In genomic region chr1:205933672-205934618, GRCh38 we compare ENCODE assay signal across 12 cellular contexts. TPM values are rescaled to one million over a fixed set of nuclear protein-coding genes. Genes with fewer than 3 reads are reported as not detected.
DNase-seq lines count a peak whose midpoint lies in the region; ATAC-seq, FAIRE-seq and TF ChIP-seq lines count a peak whose summit lies in the region.
"Had no signal": no experiment of that assay in that cellular context is flagged by ENCODE, and none has a peak within 500 bp of the region (broad histone marks: within the 10 kb centered on the region; RNA-seq: fewer than 3 reads in every experiment).

No MANE protein-coding gene starts in this region.

- H3K27ac Mint-ChIP-seq in astrocyte (ENCODE audit: unreplicated experiment): peak overlapping the region; percentile 78
- H3K27ac Mint-ChIP-seq in activated CD8-positive, alpha-beta T cell treated with anti-CD3 and anti-CD28 coated beads, Interleukin-2, amount 10 ng/mL, durations not matched to agents 7 days and 5 days: no peak overlapping the region

- H3K27me3 Mint-ChIP-seq in astrocyte (ENCODE audit: low read depth, unreplicated experiment): peaks cover 16% of the 10 kb centered on the region
- peaks cover 13% of the 10 kb centered on the region for H3K27me3 Mint-ChIP-seq in activated CD8-positive, alpha-beta T cell treated with anti-CD3 and anti-CD28 coated beads, Interleukin-2, amount 10 ng/mL, durations not matched to agents 7 days and 5 days (ENCODE audit: low read depth)

- H3K79me2 ChIP-seq in SK-N-SH (ENCODE audit: insufficient read depth) (no peaks in the 10 kb centered on the region), astrocyte (ENCODE audit: insufficient read depth, low read length) (no peaks in the 10 kb centered on the region)

- H3K9me3 ChIP-seq in SK-N-SH (no peaks in the 10 kb centered on the region), astrocyte (ENCODE audit: insufficient read depth, low read depth, low read length) (no peaks in the 10 kb centered on the region), upper lobe of right lung (no peaks in the 10 kb centered on the region)
- H3K9me3 ChIP-seq: sigmoid colon had no signal

- H3K9me2 ChIP-seq in SK-N-SH: no peaks in the 10 kb centered on the region

- no peaks in the 10 kb centered on the region for H3F3A ChIP-seq in SK-N-SH (replicated peaks; ENCODE audit: insufficient read depth)

- H3K27ac ChIP-seq in SK-N-SH (ENCODE audit: low read depth in 2 of 2, low read length in 1 of 2) (peak overlapping the region in 1 of 2 experiments; percentile 12; a peak in 1 of 4 replicates), astrocyte (ENCODE audit: low read depth, low read length) (peak overlapping the region; percentile 36), upper lobe of right lung (peak overlapping the region; percentile 82)

- TF ChIP-seq RAD21 in SK-N-SH (IDR thresholded peaks at IDR 0.05; ENCODE audit: low read length): no peak

- H3K4me3 ChIP-seq in SK-N-SH (ENCODE audit: low read depth in 2 of 2, low read length in 1 of 2) (no peak overlapping the region), astrocyte (ENCODE audit: insufficient read depth, low read depth, low read length) (no peak overlapping the region), upper lobe of right lung (no peak overlapping the region)
- H3K4me3 ChIP-seq: sigmoid colon had no signal

- no peaks in the 10 kb centered on the region for H3K36me3 ChIP-seq in SK-N-SH (replicated peaks in 1 of 2; ENCODE audit: control insufficient read depth in 1 of 2, insufficient read depth in 2 of 2, low read length in 1 of 2)
- no peaks in the 10 kb centered on the region for H3K36me3 ChIP-seq in astrocyte (ENCODE audit: insufficient read depth, low read length)
- H3K36me3 ChIP-seq in upper lobe of right lung: no peaks in the 10 kb centered on the region
- H3K36me3 ChIP-seq: sigmoid colon had no signal

- no peak for TF ChIP-seq POLR2A in GM12892 (IDR thresholded peaks at IDR 0.05; ENCODE audit: low read depth, low read length)

- peaks cover 19% of the 10 kb centered on the region for H3K4me1 Mint-ChIP-seq in astrocyte (ENCODE audit: low read depth, unreplicated experiment)
- H3K4me1 Mint-ChIP-seq in activated CD8-positive, alpha-beta T cell treated with anti-CD3 and anti-CD28 coated beads, Interleukin-2, amount 10 ng/mL, durations not matched to agents 7 days and 5 days (ENCODE audit: low read depth): no peaks in the 10 kb centered on the region

- no peaks in the 10 kb centered on the region for H3K36me3 Mint-ChIP-seq in astrocyte (ENCODE audit: low read depth, unreplicated experiment)
- no peaks in the 10 kb centered on the region for H3K36me3 Mint-ChIP-seq in activated CD8-positive, alpha-beta T cell treated with anti-CD3 and anti-CD28 coated beads, Interleukin-2, amount 10 ng/mL, durations not matched to agents 7 days and 5 days (ENCODE audit: low read depth)

- DNase-seq in SK-N-SH: no peak
- peak; percentile 75 for DNase-seq in astrocyte (ENCODE audit: low read depth)
- peak; percentile 56 for DNase-seq in iPS-NIHi11 (ENCODE audit: low spot score)
- no peak for DNase-seq in upper lobe of right lung
- DNase-seq in GM12892 (ENCODE audit: insufficient read length): no peak
- DNase-seq in activated CD8-positive, alpha-beta T cell treated with anti-CD3 and anti-CD28 coated beads, Interleukin-2, amount 10 ng/mL, durations not matched to agents 7 days and 5 days: no peak
- DNase-seq: NCI-H1436 treated with DMSO at 0.1 percent for 48 hours, sigmoid colon had no signal

- peak overlapping the region; percentile 24 for H3K4me3 Mint-ChIP-seq in astrocyte (ENCODE audit: unreplicated experiment)
- H3K4me3 Mint-ChIP-seq in activated CD8-positive, alpha-beta T cell treated with anti-CD3 and anti-CD28 coated beads, Interleukin-2, amount 10 ng/mL, durations not matched to agents 7 days and 5 days: no peak overlapping the region

- POLR2A ChIA-PET in SK-N-SH (lab: Yijun Ruan, JAX): no interaction called here
- POLR2A ChIA-PET in activated CD8-positive, alpha-beta T cell treated with anti-CD3 and anti-CD28 coated beads, Interleukin-2, amount 10 ng/mL, durations not matched to agents 7 days and 5 days (lab: Charles Lee): no interaction called here

- TF ChIP-seq CTCF in SK-N-SH (IDR thresholded peaks at IDR 0.05) (no peak), astrocyte (IDR thresholded peaks at IDR 0.05; ENCODE audit: insufficient read depth, low read depth, low read length) (no peak), upper lobe of right lung (IDR thresholded peaks at IDR 0.05) (no peak)

- peak; percentile 58 for FAIRE-seq in astrocyte (lab: Jason Lieb, UNC)
- FAIRE-seq in GM12892 (lab: Jason Lieb, UNC): no peak

- H4K20me1 ChIP-seq in SK-N-SH (ENCODE audit: insufficient read depth): no peaks in the 10 kb centered on the region
- H4K20me1 ChIP-seq in astrocyte (ENCODE audit: insufficient read depth, low read length): no peaks in the 10 kb centered on the region

- CTCF ChIA-PET in SK-N-SH (lab: Yijun Ruan, JAX): interaction anchor here (1.1 to 2.4 kb wide), 4 partner anchors 14 to 44 kb away, joined by 3 to 12 read pairs (median 6); no protein-coding TSS in a partner anchor
- CTCF ChIA-PET in activated CD8-positive, alpha-beta T cell treated with anti-CD3 and anti-CD28 coated beads, Interleukin-2, amount 10 ng/mL, durations not matched to agents 7 days and 5 days (lab: Charles Lee): interaction anchor here (0.7 to 1.7 kb wide), 1 partner anchor 43 kb away, joined by 4 to 8 read pairs; no protein-coding TSS in a partner anchor

- intact Hi-C loops in upper lobe of right lung (cut with DNase I): no loop called here

- H3K4me1 ChIP-seq in SK-N-SH (ENCODE audit: control insufficient read depth in 1 of 2, insufficient read depth in 2 of 2, low read depth in 1 of 2, low read length in 1 of 2) (peaks cover 0 to 11% of the 10 kb centered on the region in 2 experiments; a peak in 2 of 4 replicates), astrocyte (ENCODE audit: insufficient read depth, low read length) (peaks cover 25% of the 10 kb centered on the region), upper lobe of right lung (peaks cover 17% of the 10 kb centered on the region)
- H3K4me1 ChIP-seq: sigmoid colon had no signal

- H3K9me3 Mint-ChIP-seq in astrocyte (ENCODE audit: unreplicated experiment): peaks cover 1% of the 10 kb centered on the region
- H3K9me3 Mint-ChIP-seq in activated CD8-positive, alpha-beta T cell treated with anti-CD3 and anti-CD28 coated beads, Interleukin-2, amount 10 ng/mL, durations not matched to agents 7 days and 5 days (ENCODE audit: insufficient read depth): no peaks in the 10 kb centered on the region

- 0 out of 2 replicates have a peak, but pooled peaks cover 6% of the 10 kb centered on the region for H3K27me3 ChIP-seq in SK-N-SH (ENCODE audit: insufficient read depth)
- peaks cover 8% of the 10 kb centered on the region for H3K27me3 ChIP-seq in astrocyte (ENCODE audit: insufficient read depth, low read length)
- H3K27me3 ChIP-seq in upper lobe of right lung: no peaks in the 10 kb centered on the region
- H3K27me3 ChIP-seq: sigmoid colon had no signal

- no peak for TF ChIP-seq EP300 in SK-N-SH (IDR thresholded peaks at IDR 0.05; ENCODE audit: borderline replicate concordance in 1 of 2, low read depth in 1 of 2, low read length in 1 of 2)

- 52% methylated on average over 7 of the region's 7 CpGs for WGBS in SK-N-SH (ENCODE audit: low lambda C conversion rate)

- ATAC-seq in SK-N-SH treated with all-trans-retinoic acid at 6 μM for 48 hours (no peak), upper lobe of right lung (peak; percentile 61), GM19324 (IDR thresholded peaks at IDR 0.05; ENCODE audit: low FRiP score, unreplicated experiment) (no peak)
- no peak for ATAC-seq in activated CD8-positive, alpha-beta T cell treated with anti-CD3 and anti-CD28 coated beads, Interleukin-2, amount 10 ng/mL, durations not matched to agents 7 days and 5 days

- H3K9ac ChIP-seq in SK-N-SH: no peak overlapping the region
- H3K9ac ChIP-seq in astrocyte (ENCODE audit: low read length): no peak overlapping the region

- H2AFZ ChIP-seq in SK-N-SH (ENCODE audit: low read depth) (peak overlapping the region; percentile 78; the same call in 1 of the 2 replicates), astrocyte (ENCODE audit: low read depth, low read length) (peak overlapping the region; percentile 48)

- peak overlapping the region; percentile 38; the same call in 1 of the 2 replicates for H3K4me2 ChIP-seq in SK-N-SH
- H3K4me2 ChIP-seq in astrocyte (ENCODE audit: low read length): peak overlapping the region; percentile 47

TF ChIP-seq in SK-N-SH, 30 proteins besides CTCF, POLR2A, EP300 and RAD21:
- TF ChIP-seq SIN3A (IDR thresholded peaks at IDR 0.05; ENCODE audit: borderline replicate concordance, low read depth, low read length) (no peak), RXRA (IDR thresholded peaks at IDR 0.05; ENCODE audit: borderline replicate concordance, low read depth) (no peak), FOSL2 (IDR thresholded peaks at IDR 0.05; ENCODE audit: borderline replicate concordance, low read depth) (peak; percentile 3; the same call in 1 of the 2 replicates), FOXM1 (IDR thresholded peaks at IDR 0.05; ENCODE audit: low read depth) (no peak)

TF ChIP-seq in SK-N-SH treated with all-trans-retinoic acid at 6 μM for 48 hours, 23 proteins besides CTCF, POLR2A, EP300 and RAD21 (continues in another document):
- TF ChIP-seq CREB5 (CRISPR knock-in tag; IDR thresholded peaks at IDR 0.05; ENCODE audit: low read depth) (no peak), ISL1 (CRISPR knock-in tag; IDR thresholded peaks at IDR 0.05) (no peak), TOX (CRISPR knock-in tag; IDR thresholded peaks at IDR 0.05; ENCODE audit: borderline replicate concordance) (no peak), RARB (CRISPR knock-in tag; IDR thresholded peaks at IDR 0.05) (no peak), ZNF70 (CRISPR knock-in tag; IDR thresholded peaks at IDR 0.05) (no peak), BACH2 (CRISPR knock-in tag; IDR thresholded peaks at IDR 0.05; ENCODE audit: borderline replicate concordance) (no peak), ESRRG (CRISPR knock-in tag; IDR thresholded peaks at IDR 0.05) (no peak)

RNA-seq across cellular contexts. Expression of gene SLC26A9, which starts 9.3 kb away (rescaled TPM):
- not detected in 2 replicates for polyA plus RNA-seq in SK-N-SH (2012; rRNA removed)
- polyA plus RNA-seq in SK-N-SH (2012; cell fraction: cytosol; rRNA removed): not detected in 2 replicates
- polyA plus RNA-seq in SK-N-SH (2012; cell fraction: nucleus; rRNA removed): 0.02 TPM in 1 of 2 replicates, not detected in the other
- total RNA-seq in astrocyte (not detected in 2 replicates), upper lobe of right lung (21.7 TPM)
- 0.32 TPM for polyA plus RNA-seq in GM12892 (2012; ENCODE audit: missing spikeins)
- total RNA-seq in activated CD8-positive, alpha-beta T cell treated with anti-CD3 and anti-CD28 coated beads, Interleukin-2, amount 10 ng/mL, durations not matched to agents 7 days and 5 days: not detected
- total RNA-seq: sigmoid colon, urinary bladder had no signal
- polyA plus RNA-seq: BJ, urinary bladder had no signal

Comparison
In these comparisons a context has a peak if more than half of its experiments do, and no peak if none do; other contexts are left out.
1. DNase-seq: peak in astrocyte (single experiment) and iPS-NIHi11 (single experiment); none in SK-N-SH (single experiment), upper lobe of right lung (single experiment), GM12892 (single experiment) and activated CD8-positive, alpha-beta T cell treated with anti-CD3 and anti-CD28 coated beads, Interleukin-2, amount 10 ng/mL, durations not matched to agents 7 days and 5 days (single experiment).
2. RNA of gene SLC26A9, which starts 9.3 kb away (total RNA-seq): 21.7 TPM in upper lobe of right lung (single experiment); not detected in astrocyte and not detected in activated CD8-positive, alpha-beta T cell treated with anti-CD3 and anti-CD28 coated beads, Interleukin-2, amount 10 ng/mL, durations not matched to agents 7 days and 5 days; every median in the first group is over 10 times any median in the second.